Comparison of ENCODE assay signal across 11 cellular contexts in genomic region chr6:166907373-166907841, GRCh38. TPM values are rescaled to one million over a fixed set of nuclear protein-coding genes. Genes with fewer than 3 reads are reported as not detected.
DNase-seq lines count a peak whose midpoint lies in the region; ATAC-seq, FAIRE-seq and TF ChIP-seq lines count a peak whose summit lies in the region.
"Had no signal": no experiment of that assay in that cellular context is flagged by ENCODE, and none has a peak within 500 bp of the region (broad histone marks: within the 10 kb centered on the region; RNA-seq: fewer than 3 reads in every experiment).

No MANE protein-coding gene starts in this region.

- peaks cover 16 to 28% (median 19%) of the 10 kb centered on the region in 3 donors for H3K4me1 Mint-ChIP-seq in CD8-positive, alpha-beta memory T cell
- H3K4me1 Mint-ChIP-seq in T-helper 2 cell treated with Interferon-gamma antibody and Interleukin-4, amounts not matched to agents 5 μg/mL and 100 μg/mL, for 36 hours (ENCODE audit: low read depth): peaks cover 43% of the 10 kb centered on the region

- no peak for DNase-seq in CD8-positive, alpha-beta memory T cell
- DNase-seq in GM19240 (ENCODE audit: insufficient read length, low spot score): peak; percentile 49
- no peak for DNase-seq in T-helper 2 cell treated with Interferon-gamma antibody and Interleukin-4, amounts not matched to agents 5 μg/mL and 100 μg/mL, for 36 hours (ENCODE audit: low spot score)
- DNase-seq in activated effector memory CD4-positive, alpha-beta T cell treated with anti-CD3 and anti-CD28 coated beads, Interleukin-2, amount 50 U/mL, for 16 hours: no peak
- no peak for DNase-seq in SJCRH30
- no peak for DNase-seq in D721Med (ENCODE audit: insufficient read length, low spot score)
- no peak for DNase-seq in NCI-H1092 treated with DMSO at 0.1 percent for 48 hours (lab: John Stamatoyannopoulos, UW)
- DNase-seq: GDM1 had no signal

- POLR2A ChIA-PET in CD8-positive, alpha-beta memory T cell (lab: Charles Lee): no interaction called here

- no peaks in the 10 kb centered on the region for H3K36me3 ChIP-seq in CD8-positive, alpha-beta memory T cell (ENCODE audit: insufficient read depth, low read length)
- H3K36me3 ChIP-seq in SJCRH30: no peaks in the 10 kb centered on the region
- H3K36me3 ChIP-seq: thoracic aorta had no signal

- H3K27ac ChIP-seq in CD8-positive, alpha-beta memory T cell (ENCODE audit: low read depth, low read length): no peak overlapping the region
- no peak overlapping the region for H3K27ac ChIP-seq in SJCRH30
- H3K27ac ChIP-seq: thoracic aorta had no signal

- FAIRE-seq in D721Med (lab: Jason Lieb, UNC): no peak
- FAIRE-seq: frontal cortex had no signal

- H3K4me1 ChIP-seq in CD8-positive, alpha-beta memory T cell (ENCODE audit: insufficient read depth, low read length): peaks cover 12% of the 10 kb centered on the region
- no peaks in the 10 kb centered on the region for H3K4me1 ChIP-seq in SJCRH30

- H3K9me3 Mint-ChIP-seq in CD8-positive, alpha-beta memory T cell: no peaks in the 10 kb centered on the region
- H3K9me3 Mint-ChIP-seq in T-helper 2 cell treated with Interferon-gamma antibody and Interleukin-4, amounts not matched to agents 5 μg/mL and 100 μg/mL, for 36 hours: peaks cover 5% of the 10 kb centered on the region

- H3K4me3 ChIP-seq in CD8-positive, alpha-beta memory T cell (ENCODE audit: low read length): no peak overlapping the region
- H3K4me3 ChIP-seq in SJCRH30: no peak overlapping the region
- H3K4me3 ChIP-seq: thoracic aorta had no signal

- peak; percentile 59 for ATAC-seq in HG03060 (IDR thresholded peaks at IDR 0.05; ENCODE audit: low read depth, unreplicated experiment)

- H3K4me3 Mint-ChIP-seq in CD8-positive, alpha-beta memory T cell: peak overlapping the region in 5 of 7 donors; percentile 12 to 63 (median 53)
- H3K4me3 Mint-ChIP-seq in T-helper 2 cell treated with Interferon-gamma antibody and Interleukin-4, amounts not matched to agents 5 μg/mL and 100 μg/mL, for 36 hours: peak overlapping the region; percentile 51

- H3K27ac Mint-ChIP-seq in CD8-positive, alpha-beta memory T cell: peak overlapping the region in 6 of 8 donors; percentile 23 to 90 (median 48)
- H3K27ac Mint-ChIP-seq in T-helper 2 cell treated with Interferon-gamma antibody and Interleukin-4, amounts not matched to agents 5 μg/mL and 100 μg/mL, for 36 hours: peak overlapping the region; percentile 80

- peaks cover 0 to 1% of the 10 kb centered on the region in 2 donors for H3K27me3 Mint-ChIP-seq in CD8-positive, alpha-beta memory T cell
- no peaks in the 10 kb centered on the region for H3K27me3 Mint-ChIP-seq in T-helper 2 cell treated with Interferon-gamma antibody and Interleukin-4, amounts not matched to agents 5 μg/mL and 100 μg/mL, for 36 hours (ENCODE audit: low read depth)

- H3K9me3 ChIP-seq in CD8-positive, alpha-beta memory T cell (ENCODE audit: low read length): no peaks in the 10 kb centered on the region
- no peaks in the 10 kb centered on the region for H3K9me3 ChIP-seq in SJCRH30 (replicated peaks)
- H3K9me3 ChIP-seq: thoracic aorta had no signal

- H3K27me3 ChIP-seq in CD8-positive, alpha-beta memory T cell (ENCODE audit: insufficient read depth, low read length, poor library complexity, severe bottlenecking): no peaks in the 10 kb centered on the region
- peaks cover 16% of the 10 kb centered on the region for H3K27me3 ChIP-seq in SJCRH30

- no peak for TF ChIP-seq CTCF in D721Med (IDR thresholded peaks at IDR 0.05; ENCODE audit: insufficient read depth, missing control alignments)

- CTCF ChIA-PET in CD8-positive, alpha-beta memory T cell (lab: Charles Lee): no interaction called here

- H3K36me3 Mint-ChIP-seq in CD8-positive, alpha-beta memory T cell: peaks cover 0 to 8% (median 5%) of the 10 kb centered on the region in 3 donors
- H3K36me3 Mint-ChIP-seq in T-helper 2 cell treated with Interferon-gamma antibody and Interleukin-4, amounts not matched to agents 5 μg/mL and 100 μg/mL, for 36 hours (ENCODE audit: low read depth): peaks cover 10% of the 10 kb centered on the region

RNA-seq across cellular contexts. Expression of gene RNASET2, which starts 48.9 kb away (rescaled TPM):
- 10 to 100 TPM; 22.3 to 27.6 TPM for total RNA-seq in CD8-positive, alpha-beta memory T cell
- polyA plus RNA-seq in CD8-positive, alpha-beta memory T cell: 232 TPM
- total RNA-seq in SJCRH30 (2014; rRNA removed; shearing (Covaris generic)): 17.2 and 18.9 TPM in 2 replicates
